ENCODE assay signal across 8 cellular contexts in genomic region chr15:78061963-78062427, GRCh38. TPM values are rescaled to one million over a fixed set of nuclear protein-coding genes. Genes with fewer than 3 reads are reported as not detected.
DNase-seq lines count a peak whose midpoint lies in the region; ATAC-seq and TF ChIP-seq lines count a peak whose summit lies in the region.

No MANE protein-coding gene starts in this region.

- TF ChIP-seq CTCF in left ventricle myocardium inferior (IDR thresholded peaks at IDR 0.05; ENCODE audit: borderline replicate concordance) (no peak), suprapubic skin (IDR thresholded peaks at IDR 0.05) (no peak)

- 7% methylated on average over 6 of the region's 6 CpGs for WGBS in suprapubic skin

- intact Hi-C loops in left ventricle myocardium inferior (cut with micrococcal nuclease) (no loop called here), Right ventricle myocardium inferior (cut with DNase I) (no loop called here)
- intact Hi-C loops in activated naive CD4-positive, alpha-beta T cell treated with anti-CD3 and anti-CD28 coated beads for 36 hours (cut with micrococcal nuclease) = no loop called here

- H3K27me3 ChIP-seq in left ventricle myocardium inferior (ENCODE audit: low read depth) (no peaks in the 10 kb centered on the region), layer of hippocampus (ENCODE audit: control insufficient read depth, insufficient read depth, low read length) (no peaks in the 10 kb centered on the region), suprapubic skin (no peaks in the 10 kb centered on the region)

- peak overlapping the region; percentile 33 for H3K27ac Mint-ChIP-seq in activated naive CD4-positive, alpha-beta T cell treated with anti-CD3 and anti-CD28 coated beads for 36 hours

- no peak for TF ChIP-seq EP300 in suprapubic skin (IDR thresholded peaks at IDR 0.05)

- TF ChIP-seq POLR2A in suprapubic skin (IDR thresholded peaks at IDR 0.05) = no peak

- peak overlapping the region; percentile 56 for H3K4me3 Mint-ChIP-seq in activated naive CD4-positive, alpha-beta T cell treated with anti-CD3 and anti-CD28 coated beads for 36 hours

- no peaks in the 10 kb centered on the region for H3K9me3 Mint-ChIP-seq in activated naive CD4-positive, alpha-beta T cell treated with anti-CD3 and anti-CD28 coated beads for 36 hours

- no peaks in the 10 kb centered on the region for H3K36me3 ChIP-seq in left ventricle myocardium inferior
- H3K36me3 ChIP-seq in suprapubic skin = no peaks in the 10 kb centered on the region

- H3K4me1 Mint-ChIP-seq in activated naive CD4-positive, alpha-beta T cell treated with anti-CD3 and anti-CD28 coated beads for 36 hours (ENCODE audit: low read depth) = peaks cover 41% of the 10 kb centered on the region

- H3K4me3 ChIP-seq in left ventricle myocardium inferior (peak overlapping the region; percentile 22), suprapubic skin (peak overlapping the region; percentile 24)

- H3K36me3 Mint-ChIP-seq in activated naive CD4-positive, alpha-beta T cell treated with anti-CD3 and anti-CD28 coated beads for 36 hours (ENCODE audit: low read depth) = peaks cover 1% of the 10 kb centered on the region

- H3K27ac ChIP-seq in left ventricle myocardium inferior (replicated peaks) (peak overlapping the region; percentile 85), layer of hippocampus (ENCODE audit: low read depth, low read length) (peak overlapping the region; percentile 55), suprapubic skin (peak overlapping the region; percentile 50)

- no peaks in the 10 kb centered on the region for H3K27me3 Mint-ChIP-seq in activated naive CD4-positive, alpha-beta T cell treated with anti-CD3 and anti-CD28 coated beads for 36 hours (ENCODE audit: low read depth)

- H3K9me3 ChIP-seq in left ventricle myocardium inferior (replicated peaks) = no peaks in the 10 kb centered on the region
- H3K9me3 ChIP-seq in suprapubic skin = no peaks in the 10 kb centered on the region

- ATAC-seq in Right ventricle myocardium inferior = no peak

- H3K4me1 ChIP-seq in left ventricle myocardium inferior (peaks cover 98% of the 10 kb centered on the region), suprapubic skin (peaks cover 95% of the 10 kb centered on the region)

- CTCF ChIA-PET in activated naive CD4-positive, alpha-beta T cell treated with anti-CD3 and anti-CD28 coated beads for 36 hours (lab: Charles Lee) = interaction anchor here (0.7 to 1.7 kb wide), 5 partner anchors 10 to 389 kb away, joined by 3 to 8 read pairs (median 3); no protein-coding TSS in a partner anchor

- DNase-seq in left ventricle myocardium inferior (no peak), Right ventricle myocardium inferior (ENCODE audit: missing footprints) (no peak), Kasumi-1 (lab: John Stamatoyannopoulos, UW) (peak; percentile 65 to 70), suprapubic skin (ENCODE audit: low spot score in 2 of 2) (peak in 1 of 2 donors; percentile 73), NCI-H1048 (lab: John Stamatoyannopoulos, UW) (no peak), NCI-H187 treated with DMSO at 0.1 percent for 48 hours (lab: John Stamatoyannopoulos, UW) (no peak)
- peak; percentile 50 for DNase-seq in activated naive CD4-positive, alpha-beta T cell treated with anti-CD3 and anti-CD28 coated beads for 36 hours

RNA-seq across cellular contexts. Expression of gene TBC1D2B, which starts 15.5 kb away (rescaled TPM):
- total RNA-seq in left ventricle myocardium inferior = 11.7 TPM
- total RNA-seq in Right ventricle myocardium inferior = 12.2 TPM
- 10 to 100 TPM; 57.1 to 60.3 TPM for total RNA-seq in activated naive CD4-positive, alpha-beta T cell treated with anti-CD3 and anti-CD28 coated beads for 36 hours
- total RNA-seq in suprapubic skin = 100 to 1,000 TPM in 1 of 4 donors, 10 to 100 TPM in 3; 27.9 to 126 (median 41.5) TPM

RNA-seq across cellular contexts. Expression of gene SH2D7, which starts 30.4 kb away (rescaled TPM):
- total RNA-seq in left ventricle myocardium inferior (not detected), Right ventricle myocardium inferior (not detected), suprapubic skin (not detected)
- not detected for total RNA-seq in activated naive CD4-positive, alpha-beta T cell treated with anti-CD3 and anti-CD28 coated beads for 36 hours

Comparison
In these comparisons a context has a peak if more than half of its experiments do, and no peak if none do; other contexts are left out.
1. DNase-seq: peak in Kasumi-1 (2 of 2) and activated naive CD4-positive, alpha-beta T cell treated with anti-CD3 and anti-CD28 coated beads for 36 hours (single experiment); none in left ventricle myocardium inferior (single experiment), Right ventricle myocardium inferior (single experiment), NCI-H1048 (single experiment) and NCI-H187 treated with DMSO at 0.1 percent for 48 hours (single experiment).
2. Peak in every context shown above with its lines, with median percentiles within 50 percentile points of each other: H3K27ac ChIP-seq.